In the genomic region with DNA sequence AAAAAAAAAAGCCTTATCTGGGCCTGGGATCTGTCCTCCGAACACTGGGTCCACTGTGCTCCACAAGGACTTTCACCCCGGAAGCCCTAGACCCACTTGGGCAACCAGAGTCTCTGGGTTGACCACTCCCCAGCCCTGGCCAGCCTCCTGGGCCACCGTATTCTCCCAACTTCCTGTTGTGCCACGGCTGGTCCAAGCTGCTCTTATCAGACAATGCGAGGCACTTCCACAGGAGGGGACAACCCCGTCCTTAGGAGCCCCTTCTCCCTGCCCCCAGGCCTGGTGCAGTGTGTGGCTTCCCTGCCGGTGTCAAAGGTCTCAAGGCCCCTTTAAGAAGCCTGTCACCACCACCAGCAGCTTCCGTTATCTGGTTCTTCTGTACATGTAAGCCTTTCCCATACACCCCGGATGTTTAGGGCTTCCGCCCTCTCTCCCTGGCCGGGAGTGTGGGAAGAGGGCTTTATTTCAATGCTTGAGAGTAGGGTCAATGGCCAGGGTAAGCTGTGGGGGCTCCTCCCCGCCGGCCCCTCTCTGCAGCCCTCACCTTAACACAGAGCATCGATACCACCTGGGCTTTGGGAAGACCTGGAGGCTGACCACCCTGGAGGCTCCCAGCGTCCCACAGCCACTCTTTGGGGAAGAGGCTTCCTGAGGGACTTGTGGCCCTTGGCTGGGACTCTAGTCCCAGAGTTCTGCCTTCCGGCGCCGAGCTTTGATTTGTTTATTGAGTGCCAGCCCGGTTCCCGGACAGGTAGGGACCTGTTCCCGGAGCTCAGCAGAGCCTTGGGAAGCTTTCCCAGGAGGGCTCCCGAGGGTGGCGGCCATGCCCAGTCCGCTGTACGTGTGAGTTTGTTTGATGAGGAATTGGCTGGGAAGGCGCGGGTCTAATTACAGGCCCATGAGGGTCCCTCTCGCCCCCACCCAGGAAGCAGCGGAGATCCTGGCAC, we compare ENCODE assay signal across 9 cellular contexts.
A peak's percentile ranks its signal among the peaks of the same experiment; 100 is the strongest.
DNase-seq lines count a peak whose midpoint lies in the region; ATAC-seq, FAIRE-seq and TF ChIP-seq lines count a peak whose summit lies in the region.
"Had no signal": no experiment of that assay in that cellular context is flagged by ENCODE, and none has a peak within 500 bp of the region (broad histone marks: within the 10 kb centered on the region; RNA-seq: fewer than 3 reads in every experiment).

No MANE protein-coding gene starts in this region.

- peaks cover 37% of the 10 kb centered on the region for H3K36me3 Mint-ChIP-seq in activated B cell treated with CpG ODN at 0.5 μM for 24 hours (ENCODE audit: low read depth)
- peaks cover 28% of the 10 kb centered on the region for H3K36me3 Mint-ChIP-seq in stimulated activated naive CD8-positive, alpha-beta T cell treated with anti-CD3 and anti-CD28 coated beads, Interleukin-15, Interleukin-2, amounts not matched to agents 100 ng/mL and 50 ng/mL, for 24 hours (ENCODE audit: low read depth)

- H3K4me3 Mint-ChIP-seq in activated B cell treated with CpG ODN at 0.5 μM for 24 hours = peak overlapping the region; percentile 95
- H3K4me3 Mint-ChIP-seq in stimulated activated naive CD8-positive, alpha-beta T cell treated with anti-CD3 and anti-CD28 coated beads, Interleukin-15, Interleukin-2, amounts not matched to agents 100 ng/mL and 50 ng/mL, for 24 hours = peak overlapping the region; percentile 88

- intact Hi-C loops in activated B cell treated with CpG ODN at 0.5 μM for 24 hours (cut with micrococcal nuclease) (no loop called here), left ventricle myocardium superior (cut with micrococcal nuclease) (no loop called here)

- POLR2A ChIA-PET in activated B cell treated with CpG ODN at 0.5 μM for 24 hours (lab: Charles Lee) = interaction anchor here (0.9 to 23.2 kb wide), 9 partner anchors 9 to 504 kb away, joined by 4 to 831 read pairs (median 11); a partner anchor contains a TSS

- no peaks in the 10 kb centered on the region for H3K27me3 Mint-ChIP-seq in activated B cell treated with CpG ODN at 0.5 μM for 24 hours
- no peaks in the 10 kb centered on the region for H3K27me3 Mint-ChIP-seq in stimulated activated naive CD8-positive, alpha-beta T cell treated with anti-CD3 and anti-CD28 coated beads, Interleukin-15, Interleukin-2, amounts not matched to agents 100 ng/mL and 50 ng/mL, for 24 hours

- H3K27ac Mint-ChIP-seq in activated B cell treated with CpG ODN at 0.5 μM for 24 hours = peak overlapping the region; percentile 99
- peak overlapping the region; percentile 99 for H3K27ac Mint-ChIP-seq in stimulated activated naive CD8-positive, alpha-beta T cell treated with anti-CD3 and anti-CD28 coated beads, Interleukin-15, Interleukin-2, amounts not matched to agents 100 ng/mL and 50 ng/mL, for 24 hours

- H3K27me3 ChIP-seq in H7 (ENCODE audit: control insufficient read depth, insufficient read depth, low read length) = no peaks in the 10 kb centered on the region

- no peaks in the 10 kb centered on the region for H3K36me3 ChIP-seq in H7 (replicated peaks; ENCODE audit: control insufficient read depth, insufficient read depth, low read length)

- no peak for TF ChIP-seq CTCF in activated B cell treated with CpG ODN at 0.5 μM for 24 hours (IDR thresholded peaks at IDR 0.05)

- no peaks in the 10 kb centered on the region for H3K9me3 Mint-ChIP-seq in activated B cell treated with CpG ODN at 0.5 μM for 24 hours
- H3K9me3 Mint-ChIP-seq in stimulated activated naive CD8-positive, alpha-beta T cell treated with anti-CD3 and anti-CD28 coated beads, Interleukin-15, Interleukin-2, amounts not matched to agents 100 ng/mL and 50 ng/mL, for 24 hours = no peaks in the 10 kb centered on the region

- DNase-seq in NCI-H2081 (lab: John Stamatoyannopoulos, UW) (peak; percentile 21 to 28), NCI-H2081 treated with DMSO at 0.1 percent for 48 hours (lab: John Stamatoyannopoulos, UW) (no peak), activated B cell treated with CpG ODN at 0.5 μM for 24 hours (no peak), left ventricle myocardium superior (peak; percentile 49), DMS114 treated with DMSO at 0.1 percent for 48 hours (lab: John Stamatoyannopoulos, UW; ENCODE audit: unreplicated experiment) (no peak), H7 (no peak), HTR-8/SVneo (ENCODE audit: insufficient read length, low spot score) (no peak)

- ATAC-seq in activated B cell treated with CpG ODN at 0.5 μM for 24 hours (ENCODE audit: low read depth) (peak; percentile 16), left ventricle myocardium superior (no peak)

- CTCF ChIA-PET in activated B cell treated with CpG ODN at 0.5 μM for 24 hours (lab: Charles Lee) = interaction anchor here (0.6 to 1.5 kb wide), 5 partner anchors 8 to 53 kb away, joined by 3 to 5 read pairs (median 3); no protein-coding TSS in a partner anchor

- peaks cover 85% of the 10 kb centered on the region for H3K4me1 Mint-ChIP-seq in activated B cell treated with CpG ODN at 0.5 μM for 24 hours
- H3K4me1 Mint-ChIP-seq in stimulated activated naive CD8-positive, alpha-beta T cell treated with anti-CD3 and anti-CD28 coated beads, Interleukin-15, Interleukin-2, amounts not matched to agents 100 ng/mL and 50 ng/mL, for 24 hours (ENCODE audit: low read depth) = peaks cover 72% of the 10 kb centered on the region

- no peak for FAIRE-seq in HTR-8/SVneo (lab: Jason Lieb, UNC)
- FAIRE-seq: A204.1 had no signal

- no peak overlapping the region for H3K4me3 ChIP-seq in H7 (ENCODE audit: insufficient read depth, low read depth, low read length)

Comparison
In these comparisons a context has a peak if more than half of its experiments do, and no peak if none do; other contexts are left out.
1. DNase-seq: peak in NCI-H2081 (2 of 2) and left ventricle myocardium superior (single experiment); none in NCI-H2081 treated with DMSO at 0.1 percent for 48 hours (single experiment), activated B cell treated with CpG ODN at 0.5 μM for 24 hours (single experiment), DMS114 treated with DMSO at 0.1 percent for 48 hours (single experiment), H7 (single experiment) and HTR-8/SVneo (single experiment).